Comparison of ENCODE assay signal across 8 cellular contexts in the genomic region with DNA sequence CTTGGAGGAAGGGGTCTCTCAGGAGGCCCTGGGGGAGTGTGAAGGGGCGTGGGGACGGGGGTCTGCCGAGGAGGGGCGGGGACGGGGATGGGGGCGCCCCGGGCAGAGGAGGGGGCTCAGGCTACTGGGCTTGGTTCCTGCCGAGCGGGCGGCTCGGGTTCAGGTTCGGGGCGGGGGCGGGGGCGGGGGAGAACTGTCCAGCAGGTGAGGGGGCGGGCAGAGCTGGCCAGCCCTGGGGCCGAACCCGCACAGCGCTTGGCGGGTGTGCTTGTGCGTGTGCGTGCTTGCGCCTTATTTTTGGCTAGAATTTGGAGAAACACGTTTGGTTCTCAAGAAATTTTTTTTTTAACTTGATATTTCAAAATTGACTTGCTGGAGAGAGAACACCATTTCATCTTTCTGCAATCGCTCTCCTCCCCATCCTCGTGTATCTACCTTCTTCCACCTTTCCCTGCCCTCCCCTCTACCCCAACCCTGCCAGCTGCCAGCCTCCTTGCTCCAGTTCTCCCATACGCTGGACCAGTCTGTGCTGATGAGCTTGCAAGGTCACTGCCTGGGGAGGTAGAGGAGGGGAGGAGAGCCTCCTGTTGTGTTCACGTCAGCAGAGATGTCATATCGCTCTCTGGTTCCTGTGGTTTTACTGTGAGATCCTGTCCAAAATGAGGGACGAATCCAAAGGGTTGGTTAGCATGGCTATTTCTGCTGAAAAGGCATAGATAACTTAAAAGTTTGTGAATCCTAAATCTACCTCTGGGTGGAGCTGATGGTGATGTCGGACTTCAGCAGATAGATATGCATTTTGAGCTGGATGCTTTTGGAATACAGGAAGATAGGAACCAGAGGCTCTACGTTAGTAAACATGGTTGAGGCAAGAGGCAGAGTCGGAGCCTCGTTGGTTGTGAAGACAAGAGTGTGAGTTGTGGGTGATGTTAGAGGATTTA. TPM values are rescaled to one million over a fixed set of nuclear protein-coding genes. Genes with fewer than 3 reads are reported as not detected.
A peak's percentile ranks its signal among the peaks of the same experiment; 100 is the strongest.
DNase-seq lines count a peak whose midpoint lies in the region; ATAC-seq and TF ChIP-seq lines count a peak whose summit lies in the region.

No MANE protein-coding gene starts in this region.

- 2 to 3% methylated on average over 10 to 34 of the region's 34 CpGs for WGBS in GM23248 (ENCODE audit: low coverage in 1 of 2, low lambda C conversion rate in 2 of 2, missing lambda C conversion rate in 2 of 2), 2 experiments
- WGBS in trophoblast cell (ENCODE audit: extremely low coverage, insufficient coverage, insufficient read length): no CpG with 5 or more reads among the region's 34 CpGs

- H3K36me3 ChIP-seq in GM23248 (ENCODE audit: low read depth): no peaks in the 10 kb centered on the region
- H3K36me3 ChIP-seq in NT2/D1 (ENCODE audit: insufficient read depth, insufficient read length, low read length): peaks cover 21% of the 10 kb centered on the region
- H3K36me3 ChIP-seq in trophoblast cell (ENCODE audit: control insufficient read depth in 1 of 2, insufficient read depth in 2 of 2, low read length in 2 of 2): peaks cover 11 to 12% of the 10 kb centered on the region in 2 experiments

- intact Hi-C loops in cardiac septum (cut with DNase I): loop anchor here (5.0 kb wide), 2 partner anchors 37 to 82 kb away; a partner anchor contains a TSS

- in situ Hi-C loops in GM23248 (cut with MboI): no loop called here

- TF ChIP-seq CTCF in AG04450 (IDR thresholded peaks at IDR 0.05; ENCODE audit: low read depth, low read length): peak; percentile 33; the same call in 1 of the 2 replicates

- H3K79me2 ChIP-seq in GM23248 (ENCODE audit: insufficient read depth): peaks cover 51% of the 10 kb centered on the region
- H3K79me2 ChIP-seq in trophoblast cell (ENCODE audit: control insufficient read depth, insufficient read depth, low read length, poor library complexity): peaks cover 5% of the 10 kb centered on the region

- ATAC-seq in GM21390 (IDR thresholded peaks at IDR 0.05; ENCODE audit: unreplicated experiment): no peak

- peak overlapping the region; percentile 77 for H3K4me3 ChIP-seq in AG04450 (ENCODE audit: low read depth, low read length)
- peak overlapping the region; percentile 76 for H3K4me3 ChIP-seq in GM23248
- peak overlapping the region; percentile 47 for H3K4me3 ChIP-seq in NT2/D1 (ENCODE audit: insufficient read length, low read depth)
- H3K4me3 ChIP-seq in trophoblast cell (ENCODE audit: low read depth, low read length): peak overlapping the region; percentile 86

- H3K9ac ChIP-seq in GM23248 (peak overlapping the region; percentile 85), NT2/D1 (ENCODE audit: insufficient read length, low read depth) (peak overlapping the region; percentile 90), trophoblast cell (ENCODE audit: low read length) (peak overlapping the region; percentile 78)

- DNase-seq in AG04450 (ENCODE audit: low read depth, low spot score) (no peak), GM23248 (peak; percentile 70), NT2/D1 (ENCODE audit: low read depth, low spot score) (no peak), cardiac septum (ENCODE audit: low spot score) (peak; percentile 77), trophoblast cell (peak; percentile 18 to 47), mesenteric fat pad (ENCODE audit: low spot score) (no peak)

- peak overlapping the region; percentile 87 for H3K4me3 Mint-ChIP-seq in activated naive CD8-positive, alpha-beta T cell

- no peak overlapping the region for H2BK12ac ChIP-seq in trophoblast cell (ENCODE audit: low read length)

- peak overlapping the region; percentile 72 for H4K8ac ChIP-seq in trophoblast cell (ENCODE audit: low read depth, low read length)

- no peak overlapping the region for H3K14ac ChIP-seq in trophoblast cell (ENCODE audit: low read length)

- POLR2A ChIA-PET in AG04450 (lab: Yijun Ruan, JAX): interaction anchor here (0.6 to 1.1 kb wide), 2 partner anchors 11 to 488 kb away, joined by 3 read pairs; no protein-coding TSS in a partner anchor

- H3K9me2 ChIP-seq in GM23248 (ENCODE audit: insufficient read depth): no peaks in the 10 kb centered on the region

- H3F3A ChIP-seq in GM23248 (ENCODE audit: insufficient read depth): peaks cover 23% of the 10 kb centered on the region

- H3K23ac ChIP-seq in trophoblast cell (ENCODE audit: low read length): no peak overlapping the region

- H3K9me3 ChIP-seq in AG04450 (ENCODE audit: control insufficient read depth, insufficient read depth, low read length) (no peaks in the 10 kb centered on the region), GM23248 (ENCODE audit: low read depth) (no peaks in the 10 kb centered on the region), NT2/D1 (ENCODE audit: insufficient read depth, low read length) (no peaks in the 10 kb centered on the region), trophoblast cell (ENCODE audit: insufficient read depth, low read depth, low read length) (no peaks in the 10 kb centered on the region)

- H2BK120ac ChIP-seq in trophoblast cell (ENCODE audit: insufficient read depth, low read length, poor library complexity): no peak overlapping the region

- no peaks in the 10 kb centered on the region for H3K27me3 Mint-ChIP-seq in activated naive CD8-positive, alpha-beta T cell

- H4K91ac ChIP-seq in trophoblast cell (ENCODE audit: low read depth, low read length): peak overlapping the region; percentile 94

- H3K36me3 Mint-ChIP-seq in activated naive CD8-positive, alpha-beta T cell: no peaks in the 10 kb centered on the region

- H3K27me3 ChIP-seq in AG04450 (ENCODE audit: control insufficient read depth, insufficient read depth, low read length) (no peaks in the 10 kb centered on the region), GM23248 (replicated peaks; ENCODE audit: insufficient read depth) (no peaks in the 10 kb centered on the region), NT2/D1 (ENCODE audit: insufficient read depth, insufficient read length) (no peaks in the 10 kb centered on the region), trophoblast cell (ENCODE audit: insufficient read depth, low read length) (no peaks in the 10 kb centered on the region)

- H3K27ac Mint-ChIP-seq in activated naive CD8-positive, alpha-beta T cell: peak overlapping the region; percentile 85

- H3K4me1 Mint-ChIP-seq in activated naive CD8-positive, alpha-beta T cell (ENCODE audit: low read depth): peaks cover 55% of the 10 kb centered on the region

- peak overlapping the region; percentile 95 for H2AFZ ChIP-seq in GM23248
- peak overlapping the region; percentile 86 for H2AFZ ChIP-seq in trophoblast cell (ENCODE audit: insufficient read depth, low read length, poor library complexity)

- peak overlapping the region; percentile 99 for H2BK5ac ChIP-seq in trophoblast cell (ENCODE audit: low read depth, low read length, poor library complexity)

- no peak overlapping the region for H2AK5ac ChIP-seq in trophoblast cell (ENCODE audit: low read length)

- CTCF ChIA-PET in AG04450 (lab: Charles Lee): interaction anchor here (1.0 to 3.0 kb wide), 3 partner anchors 11 to 84 kb away, joined by 5 to 18 read pairs (median 5); no protein-coding TSS in a partner anchor

- peak overlapping the region; percentile 27 for H4K12ac ChIP-seq in trophoblast cell (ENCODE audit: low read depth, low read length)

- H3K79me1 ChIP-seq in trophoblast cell (ENCODE audit: low read length): peaks cover 17% of the 10 kb centered on the region

- peak overlapping the region; percentile 41 for H3K4ac ChIP-seq in trophoblast cell (ENCODE audit: low read depth, low read length)

- H3K4me2 ChIP-seq in GM23248 (ENCODE audit: unreplicated experiment): peak overlapping the region; percentile 88
- H3K4me2 ChIP-seq in trophoblast cell (ENCODE audit: low read length): peak overlapping the region; percentile 76

- peaks cover 24% of the 10 kb centered on the region for H3K4me1 ChIP-seq in GM23248 (ENCODE audit: insufficient read depth)
- H3K4me1 ChIP-seq in NT2/D1 (ENCODE audit: insufficient read depth, insufficient read length): peaks cover 16% of the 10 kb centered on the region
- peaks cover 15 to 22% of the 10 kb centered on the region in 2 experiments for H3K4me1 ChIP-seq in trophoblast cell (ENCODE audit: control insufficient read depth in 1 of 2, insufficient read depth in 2 of 2, low read length in 2 of 2)

- peaks cover 11% of the 10 kb centered on the region; the same call in 1 of the 2 replicates for H4K20me1 ChIP-seq in GM23248 (ENCODE audit: insufficient read depth)

- H3K27ac ChIP-seq in AG04450 (ENCODE audit: low read depth, low read length): peak overlapping the region; percentile 31
- peak overlapping the region; percentile 81 for H3K27ac ChIP-seq in GM23248
- H3K27ac ChIP-seq in trophoblast cell (ENCODE audit: low read depth, low read length): peak overlapping the region; percentile 95

- H3K9me3 Mint-ChIP-seq in activated naive CD8-positive, alpha-beta T cell (ENCODE audit: low read depth): no peaks in the 10 kb centered on the region

- peak overlapping the region; percentile 87 for H3K18ac ChIP-seq in trophoblast cell (ENCODE audit: low read length)

RNA-seq across cellular contexts. Expression of a gene that starts 0.7 kb away (rescaled TPM):
- 10.5 and 20.9 TPM in 2 replicates for polyA plus RNA-seq in AG04450 (2011; rRNA removed)
- polyA minus RNA-seq in AG04450 (2011; rRNA and poly(A)+ RNA removed): 29.9 and 43.1 TPM in 2 replicates
- 17.4 and 20.4 TPM in 2 replicates for total RNA-seq in GM23248 (2014; rRNA removed; shearing (Covaris generic))
- polyA plus RNA-seq in GM23248 (2016; fragmentation: Nextera tagmentation; extraction: Ambion mirVana): 8.6 and 9.9 TPM in 2 replicates
- 33.1 TPM for total RNA-seq in cardiac septum
- polyA plus RNA-seq in trophoblast cell (2013): 16.4 and 17.0 TPM in 2 replicates
- total RNA-seq in mesenteric fat pad: 35.7 TPM

RNA-seq across cellular contexts. Expression of a gene that starts 12.8 kb away (rescaled TPM):
- polyA plus RNA-seq in AG04450 (2011; rRNA removed) (21.9 and 27.2 TPM in 2 replicates), GM23248 (2016; fragmentation: Nextera tagmentation; extraction: Ambion mirVana) (4.9 and 5.1 TPM in 2 replicates)
- 23.8 and 30.3 TPM in 2 replicates for polyA minus RNA-seq in AG04450 (2011; rRNA and poly(A)+ RNA removed)
- total RNA-seq in GM23248 (2014; rRNA removed; shearing (Covaris generic)): 2.7 and 7.2 TPM in 2 replicates
- total RNA-seq in cardiac septum (7.1 TPM), mesenteric fat pad (73.2 TPM)
- polyA plus RNA-seq in trophoblast cell (2013): 14.6 and 14.7 TPM in 2 replicates

RNA-seq across cellular contexts. Expression of a gene that starts 22.0 kb away (rescaled TPM):
- 20.8 and 25.1 TPM in 2 replicates for polyA plus RNA-seq in AG04450 (2011; rRNA removed)
- polyA minus RNA-seq in AG04450 (2011; rRNA and poly(A)+ RNA removed): 31.9 and 42.1 TPM in 2 replicates
- 48.4 and 62.6 TPM in 2 replicates for total RNA-seq in GM23248 (2014; rRNA removed; shearing (Covaris generic))
- 29.0 and 30.0 TPM in 2 replicates for polyA plus RNA-seq in GM23248 (2016; fragmentation: Nextera tagmentation; extraction: Ambion mirVana)
- total RNA-seq in cardiac septum: 17.3 TPM
- 21.9 and 23.1 TPM in 2 replicates for polyA plus RNA-seq in trophoblast cell (2013)
- total RNA-seq in mesenteric fat pad: 38.2 TPM

RNA-seq across cellular contexts. Expression of a gene that starts 55.8 kb away (rescaled TPM):
- polyA plus RNA-seq in AG04450 (2011; rRNA removed) (47.3 and 48.1 TPM in 2 replicates), GM23248 (2016; fragmentation: Nextera tagmentation; extraction: Ambion mirVana) (40.3 and 41.3 TPM in 2 replicates)
- polyA minus RNA-seq in AG04450 (2011; rRNA and poly(A)+ RNA removed): 27.1 and 32.5 TPM in 2 replicates
- 24.5 and 34.9 TPM in 2 replicates for total RNA-seq in GM23248 (2014; rRNA removed; shearing (Covaris generic))
- total RNA-seq in cardiac septum (13.9 TPM), mesenteric fat pad (21.0 TPM)
- 32.8 and 33.7 TPM in 2 replicates for polyA plus RNA-seq in trophoblast cell (2013)

Comparison
In these comparisons a context has a peak if more than half of its experiments do, and no peak if none do; other contexts are left out.
1. DNase-seq: peak in GM23248 (single experiment), cardiac septum (single experiment) and trophoblast cell (2 of 2); none in AG04450 (single experiment), NT2/D1 (single experiment) and mesenteric fat pad (single experiment).
2. H3K27ac ChIP-seq: peak in every context shown above with its lines; median percentile 95 in trophoblast cell; 81 in GM23248; 31 in AG04450.
3. Peak in every context shown above with its lines, with median percentiles within 50 percentile points of each other: H3K4me3 ChIP-seq and H3K9ac ChIP-seq.